ENCODE assay signal across 9 cellular contexts in genomic region chr3:45554001-45554691, GRCh38. TPM values are rescaled to one million over a fixed set of nuclear protein-coding genes. Genes with fewer than 3 reads are reported as not detected.
DNase-seq lines count a peak whose midpoint lies in the region; ATAC-seq and TF ChIP-seq lines count a peak whose summit lies in the region.
"Had no signal": no experiment of that assay in that cellular context is flagged by ENCODE, and none has a peak within 500 bp of the region (broad histone marks: within the 10 kb centered on the region; RNA-seq: fewer than 3 reads in every experiment).

No MANE protein-coding gene starts in this region.

- H3K4me2 ChIP-seq in DOHH2 (ENCODE audit: low read length) = peak overlapping the region; percentile 74

- H3K9me3 ChIP-seq in DOHH2 (ENCODE audit: control insufficient read depth, insufficient read depth, low read length) = no peaks in the 10 kb centered on the region

- H3K9me2 ChIP-seq in DOHH2 (replicated peaks; ENCODE audit: control insufficient read depth, low read length) = no peaks in the 10 kb centered on the region

- no peaks in the 10 kb centered on the region for H3K27me3 ChIP-seq in DOHH2 (ENCODE audit: control insufficient read depth, low read length)

- DNase-seq in NAMALWA (ENCODE audit: low spot score) (peak; percentile 72), fibroblast of mammary gland (ENCODE audit: low read depth) (peak; percentile 66), sciatic nerve (ENCODE audit: low spot score) (peak; percentile 75), activated gamma-delta T cell (lab: John Stamatoyannopoulos, UW) (no peak), 8988T (no peak)
- no peak for DNase-seq in activated naive CD4-positive, alpha-beta T cell treated with Interleukin-2 at 50 U/mL for 16 hours
- DNase-seq: activated T-cell treated with anti-CD3 and anti-CD28 coated beads, Interleukin-2, amount 50 U/mL, for 72 hours had no signal

- H3K79me2 ChIP-seq in DOHH2 (ENCODE audit: control insufficient read depth, low read length) = no peaks in the 10 kb centered on the region

- H3K4me3 ChIP-seq in DOHH2 (ENCODE audit: low read length) (peak overlapping the region; percentile 51), fibroblast of mammary gland (ENCODE audit: control insufficient read depth, low read depth, low read length) (no peak overlapping the region)

- peaks cover 53% of the 10 kb centered on the region for H3K4me1 ChIP-seq in DOHH2 (ENCODE audit: control insufficient read depth, low read length)

- H3F3A ChIP-seq in DOHH2 (ENCODE audit: control insufficient read depth, insufficient read depth) = peaks cover 9% of the 10 kb centered on the region; the same call in 1 of the 2 replicates

- peak; percentile 49 for ATAC-seq in GM21717 (IDR thresholded peaks at IDR 0.05; ENCODE audit: unreplicated experiment)
- ATAC-seq in sciatic nerve = peak; percentile 23

- H3K36me3 ChIP-seq in DOHH2 (ENCODE audit: control insufficient read depth, low read length) = no peaks in the 10 kb centered on the region

- TF ChIP-seq CTCF in DOHH2 (IDR thresholded peaks at IDR 0.05; ENCODE audit: low read depth, low read length, poor library complexity, severe bottlenecking) (no peak), fibroblast of mammary gland (conservative IDR thresholded peaks at IDR 0.05; ENCODE audit: control insufficient read depth, insufficient read depth, low read depth, low read length) (no peak)

- H3K27ac ChIP-seq in DOHH2 (ENCODE audit: low read depth, low read length) = peak overlapping the region; percentile 67

- intact Hi-C loops in sciatic nerve (cut with DNase I) = no loop called here

- H4K20me1 ChIP-seq in DOHH2 (ENCODE audit: control insufficient read depth, insufficient read depth, low read depth, low read length) = no peaks in the 10 kb centered on the region

RNA-seq across cellular contexts. Expression of gene LIMD1, which starts 40.4 kb away (rescaled TPM):
- total RNA-seq in sciatic nerve = 52.0 TPM

Comparison
In these comparisons a context has a peak if more than half of its experiments do, and no peak if none do; other contexts are left out.
1. DNase-seq: peak in NAMALWA (single experiment), fibroblast of mammary gland (single experiment) and sciatic nerve (single experiment); none in activated naive CD4-positive, alpha-beta T cell treated with Interleukin-2 at 50 U/mL for 16 hours (single experiment), activated gamma-delta T cell (single experiment) and 8988T (single experiment).